Comparison of ENCODE assay signal across 21 cellular contexts in the genomic region with DNA sequence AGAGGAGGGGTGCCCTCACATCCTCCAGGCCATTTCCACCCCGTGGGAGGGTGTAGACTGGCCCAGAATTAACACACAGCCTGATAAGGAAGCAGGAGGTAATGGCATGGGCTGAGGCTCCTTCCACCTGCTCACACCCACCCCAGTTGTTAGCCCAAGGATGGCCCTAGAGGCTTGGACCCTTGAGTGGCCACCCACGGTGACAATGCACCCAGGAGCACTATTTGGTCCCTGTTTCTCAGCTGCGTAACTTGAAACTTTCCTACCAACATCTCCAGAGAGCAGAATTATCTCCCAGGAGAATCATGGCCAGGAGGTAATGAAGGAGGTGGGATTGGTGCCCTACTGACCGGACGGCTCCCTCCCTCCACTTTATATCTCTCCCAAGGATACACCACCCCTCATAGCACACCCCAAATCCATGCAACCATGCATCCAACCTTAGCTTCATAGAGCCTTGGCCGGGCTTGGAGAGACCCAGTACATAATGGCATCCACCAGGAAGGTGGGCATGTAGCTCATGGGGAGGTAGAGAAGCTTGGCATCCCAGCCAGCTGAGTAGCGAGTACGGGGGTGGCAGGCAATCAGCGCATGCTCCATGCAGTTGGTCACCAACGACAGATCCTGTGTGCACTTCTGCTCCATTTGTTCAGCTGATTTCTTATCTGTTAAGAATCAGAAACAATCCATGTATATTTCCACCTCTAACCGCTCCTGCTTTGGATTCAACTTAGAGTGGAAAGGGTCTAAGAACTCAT. TPM values are rescaled to one million over a fixed set of nuclear protein-coding genes. Genes with fewer than 3 reads are reported as not detected.
DNase-seq lines count a peak whose midpoint lies in the region; ATAC-seq and TF ChIP-seq lines count a peak whose summit lies in the region.
"Had no signal": no experiment of that assay in that cellular context is flagged by ENCODE, and none has a peak within 500 bp of the region (broad histone marks: within the 10 kb centered on the region; RNA-seq: fewer than 3 reads in every experiment).

No MANE protein-coding gene starts in this region.

- H3K36me3 Mint-ChIP-seq in HFFc6 (ENCODE audit: low read depth) = no peaks in the 10 kb centered on the region

- DNase-seq in D341Med (ENCODE audit: low spot score) = peak; percentile 7
- DNase-seq in colonic mucosa = peak; percentile 11
- DNase-seq in iPS-NIHi11 (ENCODE audit: low spot score) = peak; percentile 7
- DNase-seq in vagina (ENCODE audit: extremely low spot score in 2 of 2) = peak; percentile 42 to 43
- DNase-seq in HFFc6 = no peak
- no peak for DNase-seq in NCI-H524 (lab: John Stamatoyannopoulos, UW)
- DNase-seq: AML-193; Caco-2; CD4-positive, alpha-beta T cell; DMS153; DMS79; GDM1; GM23248; IMR-90 had no signal

- H3K9me3 ChIP-seq in colonic mucosa = no peaks in the 10 kb centered on the region
- no peaks in the 10 kb centered on the region for H3K9me3 ChIP-seq in vagina
- H3K9me3 ChIP-seq: Caco-2, HAP-1 had no signal

- H3K4me1 Mint-ChIP-seq in HFFc6 (ENCODE audit: low read depth) = no peaks in the 10 kb centered on the region

- H3K4me1 ChIP-seq in colonic mucosa = no peaks in the 10 kb centered on the region
- H3K4me1 ChIP-seq in vagina = peaks cover 10% of the 10 kb centered on the region
- H3K4me1 ChIP-seq: HAP-1 had no signal

- peaks cover 44% of the 10 kb centered on the region for H3K27me3 Mint-ChIP-seq in HFFc6 (ENCODE audit: insufficient read depth)
- H3K27me3 Mint-ChIP-seq: CD4-positive, alpha-beta T cell had no signal

- H3K9me3 Mint-ChIP-seq in HFFc6 = no peaks in the 10 kb centered on the region
- H3K9me3 Mint-ChIP-seq: CD4-positive, alpha-beta T cell had no signal

- H3K4me3 Mint-ChIP-seq in HFFc6 = no peak overlapping the region
- H3K4me3 Mint-ChIP-seq: CD4-positive, alpha-beta T cell had no signal

- TF ChIP-seq CTCF in colonic mucosa (IDR thresholded peaks at IDR 0.05) = no peak
- no peak for TF ChIP-seq CTCF in vagina (IDR thresholded peaks at IDR 0.05)
- TF ChIP-seq CTCF in HFFc6 (IDR thresholded peaks at IDR 0.05) = no peak

- intact Hi-C loops in colonic mucosa (cut with DNase I) = no loop called here
- intact Hi-C loops in vagina (cut with DNase I) = no loop called here

- H3K4me3 ChIP-seq in colonic mucosa (no peak overlapping the region), vagina (no peak overlapping the region)
- H3K4me3 ChIP-seq: GM23248, HAP-1, K562 had no signal

- H3K36me3 ChIP-seq in colonic mucosa (no peaks in the 10 kb centered on the region), vagina (no peaks in the 10 kb centered on the region)
- H3K36me3 ChIP-seq: HAP-1 had no signal

- H3K27me3 ChIP-seq in colonic mucosa (no peaks in the 10 kb centered on the region), vagina (no peaks in the 10 kb centered on the region)

- H3K9ac ChIP-seq in colonic mucosa (ENCODE audit: low read depth in 2 of 2, low read length in 2 of 2) = no peak overlapping the region
- H3K9ac ChIP-seq: GM23248 had no signal

- no peak for TF ChIP-seq POLR2A in vagina (IDR thresholded peaks at IDR 0.05)

- H3K27ac ChIP-seq in colonic mucosa = no peak overlapping the region
- no peak overlapping the region for H3K27ac ChIP-seq in vagina
- H3K27ac ChIP-seq: C4-2B, GM23248 had no signal

- ATAC-seq in HG03469 (IDR thresholded peaks at IDR 0.05; ENCODE audit: unreplicated experiment) = no peak
- ATAC-seq: K562 had no signal

- H3K27ac Mint-ChIP-seq in HFFc6 = no peak overlapping the region
- H3K27ac Mint-ChIP-seq: CD4-positive, alpha-beta T cell had no signal

RNA-seq across cellular contexts. Expression of gene RDH16, which starts 5.6 kb away (rescaled TPM):
- under 1 TPM; 0.16 to 0.44 TPM for total RNA-seq in colonic mucosa
- total RNA-seq in vagina = 2.9 TPM
- not detected for total RNA-seq in HFFc6 (2021; fragmentation: NEBNext Ultra II Directional; extraction: Animal tissue kit (Norgen Biotek cat#: 25700))
- total RNA-seq: A172, GM23248, H4, IMR-90 had no signal

RNA-seq across cellular contexts. Expression of gene SDR9C7, which starts 17.6 kb away (rescaled TPM):
- total RNA-seq in colonic mucosa (not detected), vagina (11.0 TPM)
- total RNA-seq in HFFc6 (2021; fragmentation: NEBNext Ultra II Directional; extraction: Animal tissue kit (Norgen Biotek cat#: 25700)) = not detected
- total RNA-seq: A172; Caco-2; CD4-positive, alpha-beta T cell; Daoy; GM23248; IMR-90 had no signal

RNA-seq across cellular contexts. Expression of gene ZBTB39, which starts 54.6 kb away (rescaled TPM):
- total RNA-seq in colonic mucosa = 1 to 10 TPM; 3.7 to 5.7 TPM
- 6.1 TPM for total RNA-seq in vagina
- total RNA-seq in HFFc6 (2021; fragmentation: NEBNext Ultra II Directional; extraction: Animal tissue kit (Norgen Biotek cat#: 25700)) = 1 to 10 TPM; 3.6 to 4.6 (median 3.9) TPM

Comparison
In these comparisons a context has a peak if more than half of its experiments do, and no peak if none do; other contexts are left out.
1. DNase-seq: peak in D341Med (single experiment), colonic mucosa (single experiment), iPS-NIHi11 (single experiment) and vagina (2 of 2); none in HFFc6 (single experiment) and NCI-H524 (0 of 2).
2. RNA of gene SDR9C7, which starts 17.6 kb away (total RNA-seq): 11.0 TPM in vagina (single experiment); not detected in colonic mucosa and not detected in HFFc6; every median in the first group is over 10 times any median in the second.